In the genomic region with DNA sequence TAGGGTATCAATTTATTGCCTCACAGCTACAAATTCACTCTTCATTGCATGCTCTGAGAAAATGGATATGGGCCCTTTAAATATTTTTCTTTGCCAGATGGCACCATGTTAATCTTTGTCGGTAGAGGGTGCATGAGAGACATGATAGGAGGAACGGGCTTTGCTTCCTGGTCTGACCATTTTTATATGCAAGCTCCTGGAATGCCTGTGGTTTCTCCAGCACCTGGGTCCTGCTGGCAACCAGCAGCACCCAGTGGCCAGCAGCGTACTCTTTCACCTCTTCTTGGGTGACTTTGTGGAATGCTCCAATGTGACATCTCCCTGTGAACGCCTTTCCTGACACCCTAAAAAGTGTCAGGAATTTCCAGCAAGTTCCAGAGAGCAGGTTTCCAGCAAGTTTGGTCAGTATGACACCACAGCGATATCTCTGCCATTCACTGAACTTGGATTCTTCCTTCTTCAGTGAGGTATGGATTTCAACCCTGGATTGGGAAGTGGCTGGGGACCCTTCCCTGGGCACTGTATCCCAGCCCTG, we compare ENCODE assay signal across 1 cellular context.
TF ChIP-seq lines count a peak whose summit lies in the region.

No MANE protein-coding gene starts in this region.

TF ChIP-seq in IMR-90, 13 proteins besides CTCF, POLR2A, EP300 and RAD21 (continued from another document):
- TF ChIP-seq RFX5 (IDR thresholded peaks at IDR 0.05; ENCODE audit: low read depth, low read length): no peak
